ENCODE assay signal across 9 cellular contexts in the genomic region with DNA sequence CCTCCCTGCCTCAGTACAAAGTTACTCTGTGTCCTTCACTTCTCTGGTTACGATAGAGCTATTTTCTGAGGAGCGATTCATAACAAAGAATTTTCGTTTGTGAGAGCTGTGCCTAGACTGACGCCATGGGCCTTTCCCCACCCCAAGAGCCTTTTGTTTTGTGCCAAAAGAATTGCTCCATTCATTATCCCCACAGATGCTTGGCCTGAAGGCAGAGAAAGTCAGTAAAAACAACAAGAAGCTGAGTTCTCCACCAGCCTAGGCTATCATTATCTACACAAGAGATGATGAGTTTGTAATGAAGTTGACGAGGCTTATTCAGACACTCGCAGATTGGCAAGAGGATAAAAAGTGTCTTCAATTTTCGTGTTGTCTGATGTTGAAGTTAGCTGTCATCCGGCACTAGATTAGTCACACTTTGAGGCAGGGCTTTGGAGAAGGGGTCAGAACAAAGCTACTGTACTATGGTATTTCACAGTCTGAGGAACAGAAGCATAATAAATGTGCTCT.
DNase-seq lines count a peak whose midpoint lies in the region; TF ChIP-seq lines count a peak whose summit lies in the region.
"Had no signal": no experiment of that assay in that cellular context is flagged by ENCODE, and none has a peak within 500 bp of the region (broad histone marks: within the 10 kb centered on the region; RNA-seq: fewer than 3 reads in every experiment).

No MANE protein-coding gene starts in this region.

- H3K9ac ChIP-seq in skeletal muscle satellite cell (ENCODE audit: low read depth, low read length) (peak overlapping the region; percentile 46), SK-N-SH (no peak overlapping the region)

- peak overlapping the region; percentile 19 for H3K4me3 ChIP-seq in coronary artery
- peak overlapping the region; percentile 3 for H3K4me3 ChIP-seq in skeletal muscle satellite cell (ENCODE audit: low read length)
- no peak overlapping the region for H3K4me3 ChIP-seq in SK-N-SH (ENCODE audit: low read depth in 2 of 2, low read length in 1 of 2)

- TF ChIP-seq RAD21 in SK-N-SH (IDR thresholded peaks at IDR 0.05; ENCODE audit: low read length) = no peak

- POLR2A ChIA-PET in SK-N-SH (lab: Yijun Ruan, JAX) = no interaction called here

- H3K36me3 ChIP-seq in skeletal muscle satellite cell (ENCODE audit: insufficient read depth, low read length) (no peaks in the 10 kb centered on the region), SK-N-SH (replicated peaks in 1 of 2; ENCODE audit: control insufficient read depth in 1 of 2, insufficient read depth in 2 of 2, low read length in 1 of 2) (no peaks in the 10 kb centered on the region)

- H3K9me3 ChIP-seq in skeletal muscle satellite cell (replicated peaks; ENCODE audit: low read length) = no peaks in the 10 kb centered on the region
- H3K9me3 ChIP-seq in SK-N-SH = no peaks in the 10 kb centered on the region

- no peaks in the 10 kb centered on the region for H3K79me2 ChIP-seq in SK-N-SH (ENCODE audit: insufficient read depth)

- H3K27me3 ChIP-seq in skeletal muscle satellite cell (ENCODE audit: control insufficient read depth, insufficient read depth, low read length) = no peaks in the 10 kb centered on the region
- no peaks in the 10 kb centered on the region for H3K27me3 ChIP-seq in SK-N-SH (ENCODE audit: insufficient read depth)

- CTCF ChIA-PET in SK-N-SH (lab: Yijun Ruan, JAX) = interaction anchor here (1.4 kb wide), 1 partner anchor 12 kb away, joined by 3 read pairs; no protein-coding TSS in a partner anchor

- TF ChIP-seq CTCF in coronary artery (IDR thresholded peaks at IDR 0.05) (no peak), SK-N-SH (IDR thresholded peaks at IDR 0.05) (no peak)

- H4K20me1 ChIP-seq in SK-N-SH (ENCODE audit: insufficient read depth) = no peaks in the 10 kb centered on the region

- WGBS in SK-N-SH (ENCODE audit: low lambda C conversion rate) = 68% methylated on average over 8 of the region's 8 CpGs

- peak; percentile 28 for DNase-seq in LHCN-M2 (ENCODE audit: low read depth)
- no peak for DNase-seq in coronary artery (ENCODE audit: low spot score)
- DNase-seq in kidney glomerular epithelial cell (lab: John Stamatoyannopoulos, UW) = peak; percentile 87
- no peak for DNase-seq in SK-N-SH
- no peak for DNase-seq in dedifferentiated amniotic fluid mesenchymal stem cell (ENCODE audit: extremely low spot score)
- DNase-seq in GOT3 (lab: John Stamatoyannopoulos, UW) = no peak
- no peak for DNase-seq in UCSD-AML1 (lab: John Stamatoyannopoulos, UW; ENCODE audit: unreplicated experiment)
- DNase-seq: DND-41 had no signal

- no peak for TF ChIP-seq EP300 in SK-N-SH (IDR thresholded peaks at IDR 0.05; ENCODE audit: borderline replicate concordance in 1 of 2, low read depth in 1 of 2, low read length in 1 of 2)

- H3K4me2 ChIP-seq in skeletal muscle satellite cell (ENCODE audit: low read length) (peak overlapping the region; percentile 63), SK-N-SH (no peak overlapping the region)

- H3K27ac ChIP-seq in coronary artery (peak overlapping the region in 1 of 2 donors; percentile 42), SK-N-SH (ENCODE audit: low read depth in 2 of 2, low read length in 1 of 2) (no peak overlapping the region)

- H3F3A ChIP-seq in SK-N-SH (replicated peaks; ENCODE audit: insufficient read depth) = no peaks in the 10 kb centered on the region

- peaks cover 22% of the 10 kb centered on the region for H3K4me1 ChIP-seq in skeletal muscle satellite cell (ENCODE audit: control insufficient read depth, insufficient read depth, low read length)
- H3K4me1 ChIP-seq in SK-N-SH (ENCODE audit: control insufficient read depth in 1 of 2, insufficient read depth in 2 of 2, low read depth in 1 of 2, low read length in 1 of 2) = no peaks in the 10 kb centered on the region; a peak in 2 of 4 replicates

- H2AFZ ChIP-seq in SK-N-SH (ENCODE audit: low read depth) = no peak overlapping the region

- H3K9me2 ChIP-seq in SK-N-SH = no peaks in the 10 kb centered on the region

TF ChIP-seq in SK-N-SH, 30 proteins besides CTCF, POLR2A, EP300 and RAD21:
- TF ChIP-seq FOXM1 (IDR thresholded peaks at IDR 0.05; ENCODE audit: low read depth) (no peak), GABPA (IDR thresholded peaks at IDR 0.05; ENCODE audit: low read depth) (no peak), MEF2A (IDR thresholded peaks at IDR 0.05; ENCODE audit: borderline replicate concordance, low read depth) (no peak), FOXJ3 (CRISPR knock-in tag; IDR thresholded peaks at IDR 0.05) (no peak), NRF1 (IDR thresholded peaks at IDR 0.05; ENCODE audit: low read depth, low read length) (no peak), NFIC (IDR thresholded peaks at IDR 0.05; ENCODE audit: borderline replicate concordance) (no peak), RFX5 (IDR thresholded peaks at IDR 0.05; ENCODE audit: low read length) (no peak), MXI1 (IDR thresholded peaks at IDR 0.05; ENCODE audit: low read depth, low read length) (no peak), SIN3A (IDR thresholded peaks at IDR 0.05; ENCODE audit: borderline replicate concordance, low read depth, low read length) (no peak), EZH2phosphoT487 (IDR thresholded peaks at IDR 0.05; ENCODE audit: borderline replicate concordance, low read depth) (no peak), RXRA (IDR thresholded peaks at IDR 0.05; ENCODE audit: borderline replicate concordance, low read depth) (no peak), SMC3 (IDR thresholded peaks at IDR 0.05; ENCODE audit: low read depth, low read length) (no peak), FOSL2 (IDR thresholded peaks at IDR 0.05; ENCODE audit: borderline replicate concordance, low read depth) (no peak), TCF12 (IDR thresholded peaks at IDR 0.05) (no peak), TAF1 (IDR thresholded peaks at IDR 0.05; ENCODE audit: borderline replicate concordance, low read depth, low read length) (no peak), CHD2 (IDR thresholded peaks at IDR 0.05; ENCODE audit: low read length, partially characterized antibody) (no peak)
- TF ChIP-seq, protein P1, sequence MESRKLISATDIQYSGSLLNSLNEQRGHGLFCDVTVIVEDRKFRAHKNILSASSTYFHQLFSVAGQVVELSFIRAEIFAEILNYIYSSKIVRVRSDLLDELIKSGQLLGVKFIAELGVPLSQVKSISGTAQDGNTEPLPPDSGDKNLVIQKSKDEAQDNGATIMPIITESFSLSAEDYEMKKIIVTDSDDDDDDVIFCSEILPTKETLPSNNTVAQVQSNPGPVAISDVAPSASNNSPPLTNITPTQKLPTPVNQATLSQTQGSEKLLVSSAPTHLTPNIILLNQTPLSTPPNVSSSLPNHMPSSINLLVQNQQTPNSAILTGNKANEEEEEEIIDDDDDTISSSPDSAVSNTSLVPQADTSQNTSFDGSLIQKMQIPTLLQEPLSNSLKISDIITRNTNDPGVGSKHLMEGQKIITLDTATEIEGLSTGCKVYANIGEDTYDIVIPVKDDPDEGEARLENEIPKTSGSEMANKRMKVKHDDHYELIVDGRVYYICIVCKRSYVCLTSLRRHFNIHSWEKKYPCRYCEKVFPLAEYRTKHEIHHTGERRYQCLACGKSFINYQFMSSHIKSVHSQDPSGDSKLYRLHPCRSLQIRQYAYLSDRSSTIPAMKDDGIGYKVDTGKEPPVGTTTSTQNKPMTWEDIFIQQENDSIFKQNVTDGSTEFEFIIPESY (IDR thresholded peaks at IDR 0.05; ENCODE audit: borderline replicate concordance, low read depth) = no peak
- TF ChIP-seq, protein P2, sequence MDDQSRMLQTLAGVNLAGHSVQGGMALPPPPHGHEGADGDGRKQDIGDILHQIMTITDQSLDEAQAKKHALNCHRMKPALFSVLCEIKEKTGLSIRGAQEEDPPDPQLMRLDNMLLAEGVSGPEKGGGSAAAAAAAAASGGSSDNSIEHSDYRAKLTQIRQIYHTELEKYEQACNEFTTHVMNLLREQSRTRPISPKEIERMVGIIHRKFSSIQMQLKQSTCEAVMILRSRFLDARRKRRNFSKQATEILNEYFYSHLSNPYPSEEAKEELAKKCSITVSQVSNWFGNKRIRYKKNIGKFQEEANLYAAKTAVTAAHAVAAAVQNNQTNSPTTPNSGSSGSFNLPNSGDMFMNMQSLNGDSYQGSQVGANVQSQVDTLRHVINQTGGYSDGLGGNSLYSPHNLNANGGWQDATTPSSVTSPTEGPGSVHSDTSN (IDR thresholded peaks at IDR 0.05) = no peak
- TF ChIP-seq, protein P3, sequence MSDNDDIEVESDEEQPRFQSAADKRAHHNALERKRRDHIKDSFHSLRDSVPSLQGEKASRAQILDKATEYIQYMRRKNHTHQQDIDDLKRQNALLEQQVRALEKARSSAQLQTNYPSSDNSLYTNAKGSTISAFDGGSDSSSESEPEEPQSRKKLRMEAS (IDR thresholded peaks at IDR 0.05; ENCODE audit: low read depth) = no peak
- TF ChIP-seq, protein P4, sequence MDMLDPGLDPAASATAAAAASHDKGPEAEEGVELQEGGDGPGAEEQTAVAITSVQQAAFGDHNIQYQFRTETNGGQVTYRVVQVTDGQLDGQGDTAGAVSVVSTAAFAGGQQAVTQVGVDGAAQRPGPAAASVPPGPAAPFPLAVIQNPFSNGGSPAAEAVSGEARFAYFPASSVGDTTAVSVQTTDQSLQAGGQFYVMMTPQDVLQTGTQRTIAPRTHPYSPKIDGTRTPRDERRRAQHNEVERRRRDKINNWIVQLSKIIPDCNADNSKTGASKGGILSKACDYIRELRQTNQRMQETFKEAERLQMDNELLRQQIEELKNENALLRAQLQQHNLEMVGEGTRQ (IDR thresholded peaks at IDR 0.05; ENCODE audit: borderline replicate concordance, low read depth, low read length) = no peak

Comparison
In these comparisons a context has a peak if more than half of its experiments do, and no peak if none do; other contexts are left out.
1. DNase-seq: peak in LHCN-M2 (single experiment) and kidney glomerular epithelial cell (single experiment); none in coronary artery (single experiment), SK-N-SH (single experiment), dedifferentiated amniotic fluid mesenchymal stem cell (single experiment), GOT3 (single experiment) and UCSD-AML1 (single experiment).
2. H3K4me3 ChIP-seq: peak in coronary artery (single experiment) and skeletal muscle satellite cell (single experiment); none in SK-N-SH (0 of 2).